ENCODE assay signal across 1 cellular context in the genomic region with DNA sequence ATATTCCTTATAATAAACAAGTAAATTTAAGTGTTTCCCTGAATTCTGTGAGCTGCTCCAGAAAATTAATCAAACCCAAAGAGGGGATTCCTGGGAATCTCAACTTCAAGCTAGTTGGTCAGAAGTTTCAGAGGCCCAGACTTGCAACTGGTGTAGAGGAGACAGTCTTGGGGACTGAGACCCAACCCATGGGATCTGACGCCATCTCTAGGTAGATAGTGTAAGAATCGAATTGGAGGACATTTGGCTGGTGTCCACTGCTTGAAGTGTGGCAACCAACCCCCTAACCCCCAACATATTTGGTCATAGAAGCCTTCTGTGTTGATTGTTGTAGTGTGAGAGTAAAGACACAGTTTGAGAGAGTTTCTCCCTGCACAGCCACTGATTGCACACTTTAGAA.
TF ChIP-seq lines count a peak whose summit lies in the region.

No MANE protein-coding gene starts in this region.

TF ChIP-seq in endothelial cell of umbilical vein, 7 proteins besides CTCF, POLR2A, EP300 and RAD21:
- TF ChIP-seq GATA2 (IDR thresholded peaks at IDR 0.05; ENCODE audit: insufficient read depth, insufficient read length, low read depth, low read length) (no peak), EZH2 (IDR thresholded peaks at IDR 0.05; ENCODE audit: borderline replicate concordance, low read depth, low read length, severe bottlenecking) (no peak), FOS (IDR thresholded peaks at IDR 0.05; ENCODE audit: borderline replicate concordance, insufficient read depth, low read length) (no peak), JUN (IDR thresholded peaks at IDR 0.05; ENCODE audit: borderline replicate concordance, insufficient read depth, insufficient read length, low read depth) (no peak), POLR2AphosphoS5 (IDR thresholded peaks at IDR 0.05; ENCODE audit: insufficient read depth, low read depth, low read length) (no peak), MYC (IDR thresholded peaks at IDR 0.05; ENCODE audit: low read depth, low read length) (no peak)
- TF ChIP-seq, protein P1, sequence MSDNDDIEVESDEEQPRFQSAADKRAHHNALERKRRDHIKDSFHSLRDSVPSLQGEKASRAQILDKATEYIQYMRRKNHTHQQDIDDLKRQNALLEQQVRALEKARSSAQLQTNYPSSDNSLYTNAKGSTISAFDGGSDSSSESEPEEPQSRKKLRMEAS (IDR thresholded peaks at IDR 0.05; ENCODE audit: insufficient read depth, insufficient read length), result no peak
